10 cellular contexts compared by ENCODE assay signal in the genomic region with DNA sequence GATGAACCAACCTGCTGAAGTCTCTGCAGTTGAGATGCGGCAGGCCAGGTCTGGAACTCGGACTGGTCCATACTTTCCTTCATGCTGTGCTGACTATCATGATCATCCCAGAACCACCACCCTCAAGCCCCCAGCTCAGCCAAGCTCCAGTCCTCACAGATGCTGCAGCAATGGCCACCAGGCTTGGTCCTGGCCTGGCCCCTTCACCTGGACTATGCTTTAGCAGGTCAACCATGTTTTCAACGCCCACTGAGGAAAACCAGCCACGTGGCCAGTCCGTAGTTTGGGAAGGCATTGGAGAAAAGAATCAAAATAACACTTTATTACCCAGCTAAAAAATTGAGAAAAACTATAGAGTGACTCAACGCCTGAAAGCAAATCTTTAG. TPM values are rescaled to one million over a fixed set of nuclear protein-coding genes. Genes with fewer than 3 reads are reported as not detected.
A peak's percentile ranks its signal among the peaks of the same experiment; 100 is the strongest.
DNase-seq lines count a peak whose midpoint lies in the region; ATAC-seq, FAIRE-seq and TF ChIP-seq lines count a peak whose summit lies in the region.
"Had no signal": no experiment of that assay in that cellular context is flagged by ENCODE, and none has a peak within 500 bp of the region (broad histone marks: within the 10 kb centered on the region; RNA-seq: fewer than 3 reads in every experiment).

No MANE protein-coding gene starts in this region.

- TF ChIP-seq POLR2A in endothelial cell of umbilical vein (IDR thresholded peaks at IDR 0.05; ENCODE audit: low read depth, low read length) (no peak), transverse colon (IDR thresholded peaks at IDR 0.05) (no peak), thyroid gland (IDR thresholded peaks at IDR 0.05) (no peak)

- H3K4me3 ChIP-seq in OCI-LY3 (ENCODE audit: low read length): peak overlapping the region; percentile 64
- H3K4me3 ChIP-seq in endothelial cell of umbilical vein (replicated peaks in 1 of 3; ENCODE audit: insufficient read depth in 1 of 3, low read depth in 1 of 3, low read length in 3 of 3): no peak overlapping the region
- no peak overlapping the region for H3K4me3 ChIP-seq in transverse colon
- no peak overlapping the region for H3K4me3 ChIP-seq in thyroid gland (replicated peaks in 1 of 3)

- H3K4me1 ChIP-seq in OCI-LY3 (ENCODE audit: low read length): peaks cover 43% of the 10 kb centered on the region
- peaks cover 19% of the 10 kb centered on the region for H3K4me1 ChIP-seq in endothelial cell of umbilical vein (ENCODE audit: control insufficient read depth, extremely low read depth, insufficient read depth, low read length)
- peaks cover 0 to 22% (median 5%) of the 10 kb centered on the region in 4 donors for H3K4me1 ChIP-seq in transverse colon
- peaks cover 0 to 7% of the 10 kb centered on the region in 2 donors for H3K4me1 ChIP-seq in thyroid gland

- peaks cover 88% of the 10 kb centered on the region for H3K4me1 Mint-ChIP-seq in activated naive CD4-positive, alpha-beta T cell treated with anti-CD3 and anti-CD28 coated beads for 36 hours (ENCODE audit: low read depth)
- H3K4me1 Mint-ChIP-seq: neural crest cell had no signal

- H3K36me3 Mint-ChIP-seq in activated naive CD4-positive, alpha-beta T cell treated with anti-CD3 and anti-CD28 coated beads for 36 hours (ENCODE audit: low read depth): peaks cover 6% of the 10 kb centered on the region

- H3K4me2 ChIP-seq in OCI-LY3 (ENCODE audit: low read length) (peak overlapping the region; percentile 97), endothelial cell of umbilical vein (ENCODE audit: insufficient read depth, low read length) (peak overlapping the region; percentile 28)

- TF ChIP-seq EP300 in transverse colon (IDR thresholded peaks at IDR 0.05; ENCODE audit: low read depth): no peak

- peak overlapping the region; percentile 57 for H3K27ac ChIP-seq in OCI-LY3 (ENCODE audit: low read length)
- H3K27ac ChIP-seq in endothelial cell of umbilical vein (ENCODE audit: insufficient read depth, low read depth, low read length): peak overlapping the region; percentile 51
- H3K27ac ChIP-seq in transverse colon: peak overlapping the region; percentile 33 to 66 (median 60)
- no peak overlapping the region for H3K27ac ChIP-seq in thyroid gland

- no peaks in the 10 kb centered on the region for H3K9me1 ChIP-seq in endothelial cell of umbilical vein (replicated peaks; ENCODE audit: control insufficient read depth, extremely low read depth, insufficient read depth, low read length)

- dilution Hi-C loops in endothelial cell of umbilical vein (cut with MboI; ENCODE audit: extremely low pct_ligation_motif_present, low sequenced_read_pairs): no loop called here

- no TSS peak for BruUV-seq in endothelial cell of umbilical vein (replicated peaks; lab: Mats Ljungman, UMichigan)

- H4K20me1 ChIP-seq in OCI-LY3 (ENCODE audit: insufficient read depth, low read length) (no peaks in the 10 kb centered on the region), endothelial cell of umbilical vein (replicated peaks; ENCODE audit: control insufficient read depth, extremely low read depth, insufficient read depth, low read length) (no peaks in the 10 kb centered on the region)

- no peak for FAIRE-seq in endothelial cell of umbilical vein (lab: Jason Lieb, UNC)

- H3K79me2 ChIP-seq in OCI-LY3 (ENCODE audit: low read length) (no peaks in the 10 kb centered on the region), endothelial cell of umbilical vein (ENCODE audit: control insufficient read depth, insufficient read depth, low read length) (no peaks in the 10 kb centered on the region)

- no peak for ATAC-seq in sciatic nerve

- peaks cover 4% of the 10 kb centered on the region for H3K9me3 Mint-ChIP-seq in activated naive CD4-positive, alpha-beta T cell treated with anti-CD3 and anti-CD28 coated beads for 36 hours

- no peaks in the 10 kb centered on the region for H3K27me3 Mint-ChIP-seq in activated naive CD4-positive, alpha-beta T cell treated with anti-CD3 and anti-CD28 coated beads for 36 hours (ENCODE audit: low read depth)

- in situ Hi-C loops in transverse colon (cut with MboI; ENCODE audit: low pct_ligation_motif_present in 1 of 4, low pct_unique_long_range_greater_than_20kb in 1 of 4, low sequenced_read_pairs in 3 of 4): no loop called here

- H2AFZ ChIP-seq in OCI-LY3 (ENCODE audit: low read depth, low read length): peak overlapping the region; percentile 17
- H2AFZ ChIP-seq in endothelial cell of umbilical vein (ENCODE audit: low read depth, low read length): peak overlapping the region; percentile 76

- CTCF ChIA-PET in activated naive CD4-positive, alpha-beta T cell treated with anti-CD3 and anti-CD28 coated beads for 36 hours (lab: Charles Lee): interaction anchor here (0.6 to 9.3 kb wide), 7 partner anchors 9 to 74 kb away, joined by 3 to 81 read pairs (median 5); no protein-coding TSS in a partner anchor
- CTCF ChIA-PET in endothelial cell of umbilical vein (lab: Charles Lee) (interaction anchor here (0.8 to 2.5 kb wide), 12 partner anchors 10 to 183 kb away, joined by 3 to 30 read pairs (median 3); partner anchors contain the start of gene RPS6KA5), HEK293T (lab: Yijun Ruan, JAX) (interaction anchor here (0.6 kb wide), 1 partner anchor 10 kb away, joined by 3 read pairs; no protein-coding TSS in a partner anchor)

- H3K9ac ChIP-seq in OCI-LY3 (ENCODE audit: low read length): peak overlapping the region; percentile 21; the same call in 1 of the 2 replicates
- no peak overlapping the region for H3K9ac ChIP-seq in endothelial cell of umbilical vein (replicated peaks; ENCODE audit: extremely low read depth, insufficient read depth, low read length)

- 67% methylated on average over 6 of the region's 6 CpGs; no CpG with 5 or more reads in 1 of the 2 donors for WGBS in transverse colon (ENCODE audit: low coverage in 1 of 2), 2 donors
- 79 to 90% methylated on average over 6 of the region's 6 CpGs for WGBS in thyroid gland, 2 donors

- H3K4me3 Mint-ChIP-seq in activated naive CD4-positive, alpha-beta T cell treated with anti-CD3 and anti-CD28 coated beads for 36 hours: peak overlapping the region; percentile 55
- H3K4me3 Mint-ChIP-seq: neural crest cell had no signal

- intact Hi-C loops in activated naive CD4-positive, alpha-beta T cell treated with anti-CD3 and anti-CD28 coated beads for 36 hours (cut with micrococcal nuclease): loop anchor here (1.0 to 10.0 kb wide), 8 partner anchors 9 to 1288 kb away; partner anchors contain the start of genes EFCAB11 and TDP1
- intact Hi-C loops in endothelial cell of umbilical vein (cut with micrococcal nuclease): loop anchor here (1.0 to 2.0 kb wide), 3 partner anchors 10 to 66 kb away; no protein-coding TSS in a partner anchor
- intact Hi-C loops in transverse colon (cut with DNase I; ENCODE audit: low total_unique reads): no loop called here
- intact Hi-C loops in sciatic nerve (cut with DNase I): no loop called here
- intact Hi-C loops in thyroid gland (cut with DNase I): no loop called here

- H3K9me3 ChIP-seq in OCI-LY3 (ENCODE audit: insufficient read depth, low read length) (no peaks in the 10 kb centered on the region), endothelial cell of umbilical vein (replicated peaks; ENCODE audit: control insufficient read depth, insufficient read depth, low read length) (no peaks in the 10 kb centered on the region), transverse colon (no peaks in the 10 kb centered on the region), thyroid gland (no peaks in the 10 kb centered on the region)

- DNase-seq in activated naive CD4-positive, alpha-beta T cell treated with anti-CD3 and anti-CD28 coated beads for 36 hours: no peak
- no peak for DNase-seq in activated naive CD4-positive, alpha-beta T cell treated with Interleukin-2 at 50 U/mL for 16 hours
- DNase-seq in endothelial cell of umbilical vein (ENCODE audit: low read depth, low spot score) (no peak), transverse colon (no peak), sciatic nerve (ENCODE audit: low spot score) (no peak), thyroid gland (no peak), HEK293T (ENCODE audit: extremely low spot score) (no peak)
- DNase-seq: SHP77 treated with DMSO at 0.1 percent for 48 hours had no signal

- POLR2A ChIA-PET in endothelial cell of umbilical vein (lab: Charles Lee) (no interaction called here), HEK293T (lab: Yijun Ruan, JAX) (no interaction called here)

- H3K36me3 ChIP-seq in OCI-LY3 (replicated peaks; ENCODE audit: low read depth, low read length) (no peaks in the 10 kb centered on the region), endothelial cell of umbilical vein (ENCODE audit: control insufficient read depth in 2 of 2, extremely low read depth in 1 of 2, insufficient read depth in 2 of 2, low read length in 2 of 2) (no peaks in the 10 kb centered on the region), transverse colon (no peaks in the 10 kb centered on the region), thyroid gland (no peaks in the 10 kb centered on the region)

- TF ChIP-seq CTCF in OCI-LY3 (IDR thresholded peaks at IDR 0.05; ENCODE audit: low read depth, low read length): no peak
- TF ChIP-seq CTCF in endothelial cell of umbilical vein (IDR thresholded peaks at IDR 0.05; ENCODE audit: extremely low read depth in 1 of 2, insufficient read depth in 1 of 2, low read depth in 1 of 2, low read length in 2 of 2): no peak
- TF ChIP-seq CTCF in transverse colon (IDR thresholded peaks at IDR 0.05): no peak
- no peak for TF ChIP-seq CTCF in thyroid gland (IDR thresholded peaks at IDR 0.05)

- H3K27me3 ChIP-seq in OCI-LY3 (ENCODE audit: low read depth, low read length) (peaks cover 9% of the 10 kb centered on the region), endothelial cell of umbilical vein (ENCODE audit: control insufficient read depth in 2 of 2, insufficient read depth in 2 of 2, low read length in 2 of 2) (no peaks in the 10 kb centered on the region), transverse colon (no peaks in the 10 kb centered on the region), thyroid gland (no peaks in the 10 kb centered on the region)

- H3K27ac Mint-ChIP-seq in activated naive CD4-positive, alpha-beta T cell treated with anti-CD3 and anti-CD28 coated beads for 36 hours: peak overlapping the region; percentile 97

TF ChIP-seq in HEK293T, 16 proteins besides CTCF, POLR2A, EP300 and RAD21 (continues in another document):
- no peak for TF ChIP-seq LEF1 (IDR thresholded peaks at IDR 0.05; ENCODE audit: borderline replicate concordance)

RNA-seq across cellular contexts. Expression of gene GPR68, which starts 1.4 kb away (rescaled TPM):
- 1 to 10 TPM; 1.2 to 1.3 TPM for total RNA-seq in activated naive CD4-positive, alpha-beta T cell treated with anti-CD3 and anti-CD28 coated beads for 36 hours
- total RNA-seq in endothelial cell of umbilical vein (0.24 and 0.51 TPM in 2 replicates), transverse colon (under 1 TPM in 3 of 4 donors, not detected in 1; 0.48 to 0.80 (median 0.55) TPM), sciatic nerve (1.6 TPM), thyroid gland (under 1 TPM in 3 of 4 donors, not detected in 1; 0.13 to 0.73 (median 0.42) TPM)
- 0.36 and 0.75 TPM in 2 replicates for polyA plus RNA-seq in endothelial cell of umbilical vein
- polyA plus RNA-seq in endothelial cell of umbilical vein (2011; cell fraction: cytosol; rRNA removed): 0.16 and 0.28 TPM in 2 replicates
- polyA plus RNA-seq in endothelial cell of umbilical vein (2011; cell fraction: nucleus; rRNA removed): 0.11 and 0.22 TPM in 2 replicates
- polyA plus RNA-seq in endothelial cell of umbilical vein (2012): 0.43 and 0.78 TPM in 2 replicates
- polyA minus RNA-seq in endothelial cell of umbilical vein: 0.41 and 1.4 TPM in 2 replicates
- not detected for polyA minus RNA-seq in endothelial cell of umbilical vein (2011; cell fraction: cytosol; rRNA and poly(A)+ RNA removed)
- polyA minus RNA-seq in endothelial cell of umbilical vein (2011; cell fraction: nucleus; rRNA and poly(A)+ RNA removed): 0.29 and 0.43 TPM in 2 replicates

Comparison
In these comparisons a context has a peak if more than half of its experiments do, and no peak if none do; other contexts are left out.
1. H3K27ac ChIP-seq: peak in OCI-LY3 (single experiment), endothelial cell of umbilical vein (single experiment) and transverse colon (4 of 4); none in thyroid gland (0 of 3).
2. intact Hi-C loops: an anchor here in activated naive CD4-positive, alpha-beta T cell treated with anti-CD3 and anti-CD28 coated beads for 36 hours (1.0 to 10.0 kb wide) and endothelial cell of umbilical vein (1.0 to 2.0 kb wide); none called in transverse colon, sciatic nerve and thyroid gland.